8 cellular contexts compared by ENCODE assay signal in the genomic region with DNA sequence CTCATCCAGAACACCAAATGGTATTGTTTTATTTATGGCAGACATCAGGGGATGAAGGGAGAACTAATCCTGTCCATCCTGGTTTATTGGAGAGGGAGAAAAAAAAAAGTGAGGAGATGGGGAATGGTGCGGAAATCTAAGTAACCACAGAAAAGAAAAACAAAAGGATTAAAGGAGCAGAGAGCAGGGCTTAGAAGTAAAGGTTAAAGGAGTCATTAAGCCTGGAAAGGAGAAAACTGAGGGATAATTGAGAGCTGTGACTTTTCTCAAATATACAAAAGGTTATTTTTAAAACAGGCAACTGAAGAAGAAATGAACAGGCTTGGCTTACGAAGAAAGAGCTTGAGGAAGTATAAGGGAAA.
A peak's percentile ranks its signal among the peaks of the same experiment; 100 is the strongest.
DNase-seq lines count a peak whose midpoint lies in the region; ATAC-seq and TF ChIP-seq lines count a peak whose summit lies in the region.

No MANE protein-coding gene starts in this region.

- H3K4me1 ChIP-seq in mucosa of stomach (ENCODE audit: control insufficient read depth, insufficient read depth, low read length) (peaks cover 65% of the 10 kb centered on the region), testis (peaks cover 59% of the 10 kb centered on the region)

- H3K4me3 Mint-ChIP-seq in activated CD8-positive, alpha-beta memory T cell treated with anti-CD3 and anti-CD28 coated beads, Interleukin-2, amount 10 ng/mL, durations not matched to agents 7 days and 5 days, result no peak overlapping the region
- peak overlapping the region; percentile 81 for H3K4me3 Mint-ChIP-seq in activated naive CD8-positive, alpha-beta T cell treated with anti-CD3 and anti-CD28 coated beads for 36 hours

- H3K9me3 ChIP-seq in mucosa of stomach (ENCODE audit: control insufficient read depth, low read length), result no peaks in the 10 kb centered on the region
- no peaks in the 10 kb centered on the region for H3K9me3 ChIP-seq in testis

- no peaks in the 10 kb centered on the region for H3K9me3 Mint-ChIP-seq in activated CD8-positive, alpha-beta memory T cell treated with anti-CD3 and anti-CD28 coated beads, Interleukin-2, amount 10 ng/mL, durations not matched to agents 7 days and 5 days (ENCODE audit: low read depth)
- peaks cover 8% of the 10 kb centered on the region for H3K9me3 Mint-ChIP-seq in activated naive CD8-positive, alpha-beta T cell treated with anti-CD3 and anti-CD28 coated beads for 36 hours

- peak overlapping the region; percentile 72 for H3K9ac ChIP-seq in mucosa of stomach (ENCODE audit: low read length)

- no peaks in the 10 kb centered on the region for H3K27me3 ChIP-seq in mucosa of stomach (ENCODE audit: control insufficient read depth, insufficient read depth, low read length)
- H3K27me3 ChIP-seq in testis, result no peaks in the 10 kb centered on the region

- peak overlapping the region; percentile 92 to 94 for H3K27ac ChIP-seq in testis

- H3K36me3 ChIP-seq in mucosa of stomach (ENCODE audit: control insufficient read depth, insufficient read depth, low read length), result no peaks in the 10 kb centered on the region
- no peaks in the 10 kb centered on the region for H3K36me3 ChIP-seq in testis (ENCODE audit: low read depth, missing control alignments)

- no peak for TF ChIP-seq CTCF in testis (IDR thresholded peaks at IDR 0.05)

- H3K27ac Mint-ChIP-seq in activated CD8-positive, alpha-beta memory T cell treated with anti-CD3 and anti-CD28 coated beads, Interleukin-2, amount 10 ng/mL, durations not matched to agents 7 days and 5 days, result peak overlapping the region; percentile 65
- peak overlapping the region; percentile 97 for H3K27ac Mint-ChIP-seq in activated naive CD8-positive, alpha-beta T cell treated with anti-CD3 and anti-CD28 coated beads for 36 hours

- 66 to 70% methylated on average over 2 of the region's 2 CpGs for WGBS in testis, 2 donors

- H3K36me3 Mint-ChIP-seq in activated CD8-positive, alpha-beta memory T cell treated with anti-CD3 and anti-CD28 coated beads, Interleukin-2, amount 10 ng/mL, durations not matched to agents 7 days and 5 days, result peaks cover 1% of the 10 kb centered on the region
- H3K36me3 Mint-ChIP-seq in activated naive CD8-positive, alpha-beta T cell treated with anti-CD3 and anti-CD28 coated beads for 36 hours, result peaks cover 7% of the 10 kb centered on the region

- H3K4me1 Mint-ChIP-seq in activated CD8-positive, alpha-beta memory T cell treated with anti-CD3 and anti-CD28 coated beads, Interleukin-2, amount 10 ng/mL, durations not matched to agents 7 days and 5 days, result peaks cover 80% of the 10 kb centered on the region
- peaks cover 85% of the 10 kb centered on the region for H3K4me1 Mint-ChIP-seq in activated naive CD8-positive, alpha-beta T cell treated with anti-CD3 and anti-CD28 coated beads for 36 hours

- no peak for ATAC-seq in activated CD8-positive, alpha-beta memory T cell treated with anti-CD3 and anti-CD28 coated beads, Interleukin-2, amount 10 ng/mL, durations not matched to agents 7 days and 5 days
- ATAC-seq in HG02642 (IDR thresholded peaks at IDR 0.05; ENCODE audit: poor library complexity, unreplicated experiment), result no peak
- ATAC-seq in HG03439 (IDR thresholded peaks at IDR 0.05; ENCODE audit: unreplicated experiment), result no peak

- H3K4me3 ChIP-seq in mucosa of stomach (ENCODE audit: low read length) (no peak overlapping the region), testis (no peak overlapping the region)

- DNase-seq in activated CD8-positive, alpha-beta memory T cell treated with anti-CD3 and anti-CD28 coated beads, Interleukin-2, amount 10 ng/mL, durations not matched to agents 7 days and 5 days, result no peak
- no peak for DNase-seq in activated CD8-positive, alpha-beta memory T cell treated with anti-CD3 and anti-CD28 coated beads, Interleukin-2, amount 50 U/mL, for 48 hours
- DNase-seq in activated naive CD8-positive, alpha-beta T cell treated with anti-CD3 and anti-CD28 coated beads for 36 hours, result no peak
- DNase-seq in testis, result no peak
- no peak for DNase-seq in activated CD4-positive, CD25-positive, alpha-beta regulatory T cell treated with anti-CD3 and anti-CD28 coated beads, Interleukin-2, amount 50 U/mL, for 72 hours

- no peak for TF ChIP-seq POLR2A in testis (IDR thresholded peaks at IDR 0.05)

- H3K27me3 Mint-ChIP-seq in activated CD8-positive, alpha-beta memory T cell treated with anti-CD3 and anti-CD28 coated beads, Interleukin-2, amount 10 ng/mL, durations not matched to agents 7 days and 5 days, result no peaks in the 10 kb centered on the region
- H3K27me3 Mint-ChIP-seq in activated naive CD8-positive, alpha-beta T cell treated with anti-CD3 and anti-CD28 coated beads for 36 hours, result no peaks in the 10 kb centered on the region

- intact Hi-C loops in testis (cut with DNase I; ENCODE audit: low total_unique reads), result loop anchor here (10.0 kb wide), 1 partner anchor 130 kb away; the partner anchor contains the start of gene PPP1CB

- CTCF ChIA-PET in activated CD8-positive, alpha-beta memory T cell treated with anti-CD3 and anti-CD28 coated beads, Interleukin-2, amount 10 ng/mL, durations not matched to agents 7 days and 5 days (lab: Charles Lee), result interaction anchor here (1.4 to 4.0 kb wide), 5 partner anchors 8 to 31 kb away, joined by 4 to 30 read pairs (median 5); no protein-coding TSS in a partner anchor
